ENCODE assay signal across 8 cellular contexts in genomic region chr11:64643258-64643881, GRCh38. TPM values are rescaled to one million over a fixed set of nuclear protein-coding genes. Genes with fewer than 3 reads are reported as not detected.
DNase-seq lines count a peak whose midpoint lies in the region; ATAC-seq, FAIRE-seq and TF ChIP-seq lines count a peak whose summit lies in the region.

No MANE protein-coding gene starts in this region.

- CTCF ChIA-PET in activated naive CD4-positive, alpha-beta T cell treated with anti-CD3 and anti-CD28 coated beads, Interleukin-2, amount 10 ng/mL, durations not matched to agents 7 days and 5 days (lab: Charles Lee): no interaction called here

- H3K4me1 Mint-ChIP-seq in activated naive CD4-positive, alpha-beta T cell treated with anti-CD3 and anti-CD28 coated beads, Interleukin-2, amount 10 ng/mL, durations not matched to agents 7 days and 5 days: no peaks in the 10 kb centered on the region

- no peaks in the 10 kb centered on the region for H3K27me3 Mint-ChIP-seq in activated naive CD4-positive, alpha-beta T cell treated with anti-CD3 and anti-CD28 coated beads, Interleukin-2, amount 10 ng/mL, durations not matched to agents 7 days and 5 days

- no peak for TF ChIP-seq POLR2A in heart left ventricle (IDR thresholded peaks at IDR 0.05)

- H3K27ac ChIP-seq in heart left ventricle: peak overlapping the region in 1 of 12 donors; percentile 70
- H3K27ac ChIP-seq in pancreas: no peak overlapping the region

- H3K4me1 ChIP-seq in heart left ventricle (peaks cover 0 to 18% (median 0%) of the 10 kb centered on the region in 12 donors), pancreas (no peaks in the 10 kb centered on the region)

- peak overlapping the region in 10 of 12 donors; percentile 10 to 52 (median 40) for H3K4me3 ChIP-seq in heart left ventricle
- peak overlapping the region in 2 of 4 donors; percentile 22 to 39 for H3K4me3 ChIP-seq in pancreas

- in situ Hi-C loops in G401 (cut with HindIII; ENCODE audit: low sequenced_read_pairs): no loop called here

- no peak overlapping the region for H3K27ac Mint-ChIP-seq in activated naive CD4-positive, alpha-beta T cell treated with anti-CD3 and anti-CD28 coated beads, Interleukin-2, amount 10 ng/mL, durations not matched to agents 7 days and 5 days

- WGBS in heart left ventricle, 4 donors: 1 to 2% (median 2%) methylated on average over 35 to 50 of the region's 53 CpGs
- WGBS in pancreas, 2 donors: 1 to 3% methylated on average over 17 to 50 of the region's 53 CpGs

- peak; percentile 92 for DNase-seq in G401 (ENCODE audit: low spot score)
- peak; percentile 52 for DNase-seq in NCI-H2196 treated with DMSO at 0.1 percent for 48 hours (lab: John Stamatoyannopoulos, UW; ENCODE audit: unreplicated experiment)
- no peak for DNase-seq in heart left ventricle
- peak in 1 of 6 donors; percentile 69 for DNase-seq in pancreas
- DNase-seq in NCI-H2081 (lab: John Stamatoyannopoulos, UW): no peak
- DNase-seq in MV-4-11 (lab: John Stamatoyannopoulos, UW): no peak
- DNase-seq in activated naive CD4-positive, alpha-beta T cell treated with anti-CD3 and anti-CD28 coated beads, Interleukin-2, amount 10 ng/mL, durations not matched to agents 7 days and 5 days: no peak

- H3K36me3 ChIP-seq in heart left ventricle: no peaks in the 10 kb centered on the region
- H3K36me3 ChIP-seq in pancreas: no peaks in the 10 kb centered on the region

- intact Hi-C loops in heart left ventricle (cut with DNase I): no loop called here
- intact Hi-C loops in pancreas (cut with DNase I): no loop called here

- no peak overlapping the region for H3K4me3 Mint-ChIP-seq in activated naive CD4-positive, alpha-beta T cell treated with anti-CD3 and anti-CD28 coated beads, Interleukin-2, amount 10 ng/mL, durations not matched to agents 7 days and 5 days

- H3K9me3 Mint-ChIP-seq in activated naive CD4-positive, alpha-beta T cell treated with anti-CD3 and anti-CD28 coated beads, Interleukin-2, amount 10 ng/mL, durations not matched to agents 7 days and 5 days: no peaks in the 10 kb centered on the region

- peak in 3 of 4 donors; percentile 10 to 41 (median 40) for ATAC-seq in heart left ventricle
- ATAC-seq in pancreas: peak; percentile 69 to 94 (median 78)
- no peak for ATAC-seq in HG03039 (IDR thresholded peaks at IDR 0.05; ENCODE audit: unreplicated experiment)

- H3K27me3 ChIP-seq in heart left ventricle (peaks cover 12 to 68% (median 30%) of the 10 kb centered on the region in 9 donors), pancreas (no peaks in the 10 kb centered on the region)

- no peaks in the 10 kb centered on the region for H3K36me3 Mint-ChIP-seq in activated naive CD4-positive, alpha-beta T cell treated with anti-CD3 and anti-CD28 coated beads, Interleukin-2, amount 10 ng/mL, durations not matched to agents 7 days and 5 days

- FAIRE-seq in pancreas (lab: Jason Lieb, UNC): no peak

- no peaks in the 10 kb centered on the region for H3K9me3 ChIP-seq in heart left ventricle
- H3K9me3 ChIP-seq in pancreas: no peaks in the 10 kb centered on the region

- TF ChIP-seq CTCF in heart left ventricle (IDR thresholded peaks at IDR 0.05) (no peak), pancreas (IDR thresholded peaks at IDR 0.05) (no peak)

RNA-seq across cellular contexts. Expression of gene SLC22A12, which starts 52.4 kb away (rescaled TPM):
- not detected in 2 replicates for total RNA-seq in G401 (2014; rRNA removed; shearing (Covaris generic))
- total RNA-seq in heart left ventricle (not detected), pancreas (not detected)
- polyA plus RNA-seq in heart left ventricle (not detected), pancreas (not detected)

Comparison
In these comparisons a context has a peak if more than half of its experiments do, and no peak if none do; other contexts are left out.
1. DNase-seq: peak in G401 (single experiment) and NCI-H2196 treated with DMSO at 0.1 percent for 48 hours (single experiment); none in heart left ventricle (0 of 5), NCI-H2081 (0 of 2), MV-4-11 (single experiment) and activated naive CD4-positive, alpha-beta T cell treated with anti-CD3 and anti-CD28 coated beads, Interleukin-2, amount 10 ng/mL, durations not matched to agents 7 days and 5 days (single experiment).